Comparison of ENCODE assay signal across 8 cellular contexts in the genomic region with DNA sequence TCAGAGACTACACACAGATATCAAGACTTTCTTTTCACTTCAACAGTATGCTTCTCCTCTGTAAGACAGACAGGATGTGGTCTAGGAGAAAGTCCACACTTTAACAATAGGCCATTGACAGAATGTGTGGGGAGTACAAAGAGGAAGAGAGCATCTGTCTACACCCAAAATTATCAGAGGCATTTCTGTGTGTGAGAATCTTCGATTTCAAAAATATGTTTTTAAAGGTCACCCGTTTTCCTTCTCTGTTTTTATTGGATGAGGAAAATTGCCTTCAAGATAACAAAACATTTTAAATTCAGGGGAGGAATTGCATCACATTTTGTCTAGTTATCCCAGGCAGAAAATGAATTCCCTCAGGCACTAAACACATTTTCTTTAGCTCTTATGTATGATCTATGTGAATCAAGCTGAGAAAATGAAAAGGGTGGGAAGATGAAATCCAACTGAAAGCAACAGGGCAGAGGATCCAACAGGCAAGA. TPM values are rescaled to one million over a fixed set of nuclear protein-coding genes. Genes with fewer than 3 reads are reported as not detected.
A peak's percentile ranks its signal among the peaks of the same experiment; 100 is the strongest.
DNase-seq lines count a peak whose midpoint lies in the region; ATAC-seq and TF ChIP-seq lines count a peak whose summit lies in the region.

No MANE protein-coding gene starts in this region.

- H3K4me3 ChIP-seq in SK-N-SH (ENCODE audit: low read depth in 2 of 2, low read length in 1 of 2): no peak overlapping the region

- DNase-seq in SK-N-SH (no peak), osteocyte (ENCODE audit: extremely low spot score, unreplicated experiment) (no peak), GOT3 (lab: John Stamatoyannopoulos, UW) (no peak), activated T-cell treated with anti-CD3 and anti-CD28 coated beads for 4 hours (no peak), NCI-H526 (lab: John Stamatoyannopoulos, UW) (no peak)
- DNase-seq in activated naive CD4-positive, alpha-beta T cell treated with anti-CD3 and anti-CD28 coated beads, Interleukin-2, amount 50 U/mL, for 16 hours: no peak

- H3K36me3 Mint-ChIP-seq in osteocyte (ENCODE audit: unreplicated experiment): no peaks in the 10 kb centered on the region

- no peak overlapping the region; the same call in 1 of the 2 replicates for H3K9ac ChIP-seq in SK-N-SH

- no peaks in the 10 kb centered on the region for H4K20me1 ChIP-seq in SK-N-SH (ENCODE audit: insufficient read depth)

- H3K9me3 ChIP-seq in SK-N-SH: no peaks in the 10 kb centered on the region

- 19% methylated on average over 2 of the region's 2 CpGs for WGBS in SK-N-SH (ENCODE audit: low lambda C conversion rate)

- POLR2A ChIA-PET in SK-N-SH (lab: Yijun Ruan, JAX): no interaction called here

- ATAC-seq in GM19023 (IDR thresholded peaks at IDR 0.05; ENCODE audit: unreplicated experiment) (peak; percentile 98), HG02973 (IDR thresholded peaks at IDR 0.05; ENCODE audit: unreplicated experiment) (peak; percentile 97)

- TF ChIP-seq RAD21 in SK-N-SH (IDR thresholded peaks at IDR 0.05; ENCODE audit: low read length): no peak

- no peaks in the 10 kb centered on the region for H3K27me3 ChIP-seq in SK-N-SH (ENCODE audit: insufficient read depth)

- no peaks in the 10 kb centered on the region for H3K36me3 ChIP-seq in SK-N-SH (replicated peaks in 1 of 2; ENCODE audit: control insufficient read depth in 1 of 2, insufficient read depth in 2 of 2, low read length in 1 of 2)

- peaks cover 37% of the 10 kb centered on the region for H3F3A ChIP-seq in SK-N-SH (replicated peaks; ENCODE audit: insufficient read depth)

- H3K4me1 ChIP-seq in SK-N-SH (ENCODE audit: control insufficient read depth in 1 of 2, insufficient read depth in 2 of 2, low read depth in 1 of 2, low read length in 1 of 2): peaks cover 0 to 30% of the 10 kb centered on the region in 2 experiments; a peak in 2 of 4 replicates

- H3K9me3 Mint-ChIP-seq in osteocyte (ENCODE audit: unreplicated experiment): no peaks in the 10 kb centered on the region

- peak overlapping the region; percentile 24 for H3K4me3 Mint-ChIP-seq in osteocyte (ENCODE audit: unreplicated experiment)

- no peak for TF ChIP-seq CTCF in SK-N-SH (IDR thresholded peaks at IDR 0.05)
- no peak for TF ChIP-seq CTCF in osteocyte (IDR thresholded peaks at IDR 0.05)

- H3K27ac Mint-ChIP-seq in osteocyte (ENCODE audit: unreplicated experiment): peak overlapping the region; percentile 80

- H3K9me2 ChIP-seq in SK-N-SH: no peaks in the 10 kb centered on the region

- peak overlapping the region; percentile 31; the same call in 1 of the 2 replicates for H2AFZ ChIP-seq in SK-N-SH (ENCODE audit: low read depth)

- H3K27ac ChIP-seq in SK-N-SH (ENCODE audit: low read depth in 2 of 2, low read length in 1 of 2): peak overlapping the region; percentile 64 to 75

- CTCF ChIA-PET in SK-N-SH (lab: Yijun Ruan, JAX): no interaction called here

- no peaks in the 10 kb centered on the region for H3K79me2 ChIP-seq in SK-N-SH (ENCODE audit: insufficient read depth)

- no peak for TF ChIP-seq EP300 in SK-N-SH (IDR thresholded peaks at IDR 0.05; ENCODE audit: borderline replicate concordance in 1 of 2, low read depth in 1 of 2, low read length in 1 of 2)

- H3K27me3 Mint-ChIP-seq in osteocyte (ENCODE audit: unreplicated experiment): no peaks in the 10 kb centered on the region

- peak overlapping the region; percentile 41; the same call in 1 of the 2 replicates for H3K4me2 ChIP-seq in SK-N-SH

- peaks cover 29% of the 10 kb centered on the region for H3K4me1 Mint-ChIP-seq in osteocyte (ENCODE audit: unreplicated experiment)

TF ChIP-seq in SK-N-SH, 30 proteins besides CTCF, POLR2A, EP300 and RAD21:
- TF ChIP-seq TCF12 (IDR thresholded peaks at IDR 0.05) (no peak), EZH2phosphoT487 (IDR thresholded peaks at IDR 0.05; ENCODE audit: borderline replicate concordance, low read depth) (no peak), POLR2AphosphoS5 (IDR thresholded peaks at IDR 0.05; ENCODE audit: low read depth, low read length) (no peak), GATA2 (CRISPR knock-in tag; IDR thresholded peaks at IDR 0.05) (no peak), USF1 (IDR thresholded peaks at IDR 0.05; ENCODE audit: borderline replicate concordance, low read depth) (no peak), ELF1 (IDR thresholded peaks at IDR 0.05) (no peak), CHD2 (IDR thresholded peaks at IDR 0.05; ENCODE audit: low read length, partially characterized antibody) (no peak), YY1 (IDR thresholded peaks at IDR 0.05; ENCODE audit: low read depth) (no peak), MAX (IDR thresholded peaks at IDR 0.05; ENCODE audit: low read depth) (no peak), RFX5 (IDR thresholded peaks at IDR 0.05; ENCODE audit: low read length) (no peak), NFIC (IDR thresholded peaks at IDR 0.05; ENCODE audit: borderline replicate concordance) (no peak)
- TF ChIP-seq, protein P1, sequence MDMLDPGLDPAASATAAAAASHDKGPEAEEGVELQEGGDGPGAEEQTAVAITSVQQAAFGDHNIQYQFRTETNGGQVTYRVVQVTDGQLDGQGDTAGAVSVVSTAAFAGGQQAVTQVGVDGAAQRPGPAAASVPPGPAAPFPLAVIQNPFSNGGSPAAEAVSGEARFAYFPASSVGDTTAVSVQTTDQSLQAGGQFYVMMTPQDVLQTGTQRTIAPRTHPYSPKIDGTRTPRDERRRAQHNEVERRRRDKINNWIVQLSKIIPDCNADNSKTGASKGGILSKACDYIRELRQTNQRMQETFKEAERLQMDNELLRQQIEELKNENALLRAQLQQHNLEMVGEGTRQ (IDR thresholded peaks at IDR 0.05; ENCODE audit: borderline replicate concordance, low read depth, low read length): no peak
TF ChIP-seq in SK-N-SH: peak in this region for 0.

RNA-seq across cellular contexts. Expression of gene NAV3, which starts 16.4 kb away (rescaled TPM):
- 10.5 and 15.9 TPM in 2 replicates for polyA plus RNA-seq in SK-N-SH (2012; rRNA removed)
- 11.0 and 11.5 TPM in 2 replicates for polyA plus RNA-seq in SK-N-SH (2012; cell fraction: cytosol; rRNA removed)
- 18.2 and 30.7 TPM in 2 replicates for polyA plus RNA-seq in SK-N-SH (2012; cell fraction: nucleus; rRNA removed)
- 8.1 and 8.5 TPM in 2 replicates for total RNA-seq in osteocyte
